ENCODE assay signal across 8 cellular contexts in genomic region chr16:69709456-69710084, GRCh38. TPM values are rescaled to one million over a fixed set of nuclear protein-coding genes. Genes with fewer than 3 reads are reported as not detected.
A peak's percentile ranks its signal among the peaks of the same experiment; 100 is the strongest.
DNase-seq lines count a peak whose midpoint lies in the region; ATAC-seq and TF ChIP-seq lines count a peak whose summit lies in the region.

No MANE protein-coding gene starts in this region.

- ATAC-seq in effector memory CD8-positive, alpha-beta T cell (replicated peaks) = peak; percentile 64
- no peak for ATAC-seq in HG02588 (IDR thresholded peaks at IDR 0.05; ENCODE audit: unreplicated experiment)
- ATAC-seq in stimulated activated memory B cell treated with anti-CD40 and anti-IgM and Interleukin-4, amounts not matched to agents 10 μg/mL and 1 μg/mL and 100 μg/mL, for 72 hours = no peak

- H3K9me3 Mint-ChIP-seq in effector memory CD8-positive, alpha-beta T cell = no peaks in the 10 kb centered on the region
- no peaks in the 10 kb centered on the region for H3K9me3 Mint-ChIP-seq in stimulated activated memory B cell treated with anti-CD40 and anti-IgM and Interleukin-4, amounts not matched to agents 10 μg/mL and 1 μg/mL and 100 μg/mL, for 72 hours

- peak; percentile 68 for TF ChIP-seq CTCF in LNCAP (IDR thresholded peaks at IDR 0.05)

- H3K27me3 Mint-ChIP-seq in effector memory CD8-positive, alpha-beta T cell = no peaks in the 10 kb centered on the region
- H3K27me3 Mint-ChIP-seq in stimulated activated memory B cell treated with anti-CD40 and anti-IgM and Interleukin-4, amounts not matched to agents 10 μg/mL and 1 μg/mL and 100 μg/mL, for 72 hours = no peaks in the 10 kb centered on the region

- DNase-seq in ELR (ENCODE audit: low read depth) = peak; percentile 85
- DNase-seq in RPMI7951 (ENCODE audit: low read depth) = peak; percentile 69
- peak in 2 of 3 experiments; percentile 6 to 15 for DNase-seq in effector memory CD8-positive, alpha-beta T cell
- DNase-seq in medulla oblongata (ENCODE audit: extremely low spot score) = peak; percentile 88
- no peak for DNase-seq in GOT3 (lab: John Stamatoyannopoulos, UW)

- H3K36me3 Mint-ChIP-seq in effector memory CD8-positive, alpha-beta T cell (ENCODE audit: insufficient read depth) = peaks cover 16% of the 10 kb centered on the region
- peaks cover 6% of the 10 kb centered on the region for H3K36me3 Mint-ChIP-seq in stimulated activated memory B cell treated with anti-CD40 and anti-IgM and Interleukin-4, amounts not matched to agents 10 μg/mL and 1 μg/mL and 100 μg/mL, for 72 hours

- H3K4me3 Mint-ChIP-seq in effector memory CD8-positive, alpha-beta T cell = no peak overlapping the region
- H3K4me3 Mint-ChIP-seq in stimulated activated memory B cell treated with anti-CD40 and anti-IgM and Interleukin-4, amounts not matched to agents 10 μg/mL and 1 μg/mL and 100 μg/mL, for 72 hours = no peak overlapping the region

- no peaks in the 10 kb centered on the region for H3K4me1 Mint-ChIP-seq in effector memory CD8-positive, alpha-beta T cell (ENCODE audit: low read depth in 2 of 2)
- H3K4me1 Mint-ChIP-seq in stimulated activated memory B cell treated with anti-CD40 and anti-IgM and Interleukin-4, amounts not matched to agents 10 μg/mL and 1 μg/mL and 100 μg/mL, for 72 hours = no peaks in the 10 kb centered on the region

- H3K27ac Mint-ChIP-seq in effector memory CD8-positive, alpha-beta T cell = peak overlapping the region; percentile 7 to 68
- H3K27ac Mint-ChIP-seq in stimulated activated memory B cell treated with anti-CD40 and anti-IgM and Interleukin-4, amounts not matched to agents 10 μg/mL and 1 μg/mL and 100 μg/mL, for 72 hours = no peak overlapping the region

RNA-seq across cellular contexts. Expression of gene NQO1, which starts 16.8 kb away (rescaled TPM):
- total RNA-seq in RPMI7951 (2014; rRNA removed; shearing (Covaris generic)) = 2,459 and 2,684 TPM in 2 replicates

RNA-seq across cellular contexts. Expression of gene NOB1, which starts 45.2 kb away (rescaled TPM):
- 20.6 and 26.8 TPM in 2 replicates for total RNA-seq in RPMI7951 (2014; rRNA removed; shearing (Covaris generic))

RNA-seq across cellular contexts. Expression of gene WWP2, which starts 52.6 kb away (rescaled TPM):
- 15.3 and 21.5 TPM in 2 replicates for total RNA-seq in RPMI7951 (2014; rRNA removed; shearing (Covaris generic))
